Comparison of ENCODE assay signal across 8 cellular contexts in genomic region chr11:73325036-73325981, GRCh38. TPM values are rescaled to one million over a fixed set of nuclear protein-coding genes. Genes with fewer than 3 reads are reported as not detected.
DNase-seq lines count a peak whose midpoint lies in the region; ATAC-seq, FAIRE-seq and TF ChIP-seq lines count a peak whose summit lies in the region.

No MANE protein-coding gene starts in this region.

- H3K27ac ChIP-seq in OCI-LY3 (ENCODE audit: low read length), result peak overlapping the region; percentile 84

- TF ChIP-seq POLR2A in GM12891 (IDR thresholded peaks at IDR 0.05; ENCODE audit: low read depth, low read length), result peak; percentile 77; the same call in 1 of the 2 replicates

- peaks cover 14% of the 10 kb centered on the region for H3K4me1 Mint-ChIP-seq in memory B cell

- H3K9me3 Mint-ChIP-seq in memory B cell, result no peaks in the 10 kb centered on the region

- no peak for TF ChIP-seq CTCF in OCI-LY3 (IDR thresholded peaks at IDR 0.05; ENCODE audit: low read depth, low read length)

- peak overlapping the region; percentile 70 for H3K9ac ChIP-seq in OCI-LY3 (ENCODE audit: low read length)

- peak; percentile 72 for DNase-seq in GM12891 (ENCODE audit: insufficient read length, low spot score)
- no peak for DNase-seq in memory B cell (ENCODE audit: low spot score in 2 of 2)
- DNase-seq in NCI-H2029 treated with DMSO at 0.1 percent for 48 hours (lab: John Stamatoyannopoulos, UW), result no peak
- DNase-seq in MG63, result no peak
- no peak for DNase-seq in NCI-H510A treated with DMSO at 0.1 percent for 48 hours (lab: John Stamatoyannopoulos, UW)
- DNase-seq in COLO829 (ENCODE audit: low spot score), result no peak

- H3K4me2 ChIP-seq in OCI-LY3 (ENCODE audit: low read length), result peak overlapping the region; percentile 71

- H2AFZ ChIP-seq in OCI-LY3 (ENCODE audit: low read depth, low read length), result peak overlapping the region; percentile 88

- H3K36me3 ChIP-seq in OCI-LY3 (replicated peaks; ENCODE audit: low read depth, low read length) (no peaks in the 10 kb centered on the region), MG63 (peaks cover 19% of the 10 kb centered on the region)

- no peak overlapping the region for H3K4me3 Mint-ChIP-seq in memory B cell

- FAIRE-seq in GM12891 (lab: Jason Lieb, UNC), result peak; percentile 69

- no peaks in the 10 kb centered on the region for H3K27me3 ChIP-seq in OCI-LY3 (ENCODE audit: low read depth, low read length)
- no peaks in the 10 kb centered on the region for H3K27me3 ChIP-seq in MG63

- no peaks in the 10 kb centered on the region for H3K9me3 ChIP-seq in OCI-LY3 (ENCODE audit: insufficient read depth, low read length)
- no peaks in the 10 kb centered on the region for H3K9me3 ChIP-seq in MG63

- H3K79me2 ChIP-seq in OCI-LY3 (ENCODE audit: low read length), result no peaks in the 10 kb centered on the region

- no peaks in the 10 kb centered on the region for H3K36me3 Mint-ChIP-seq in memory B cell

- H4K20me1 ChIP-seq in OCI-LY3 (ENCODE audit: insufficient read depth, low read length), result no peaks in the 10 kb centered on the region

- H3K27ac Mint-ChIP-seq in memory B cell, result peak overlapping the region; percentile 67

- H3K4me1 ChIP-seq in OCI-LY3 (ENCODE audit: low read length), result peaks cover 61% of the 10 kb centered on the region

- ATAC-seq in GM21825 (IDR thresholded peaks at IDR 0.05; ENCODE audit: unreplicated experiment) (peak; percentile 66), memory B cell (ENCODE audit: low read depth) (no peak)

- H3K4me3 ChIP-seq in OCI-LY3 (ENCODE audit: low read length) (peak overlapping the region; percentile 27; the same call in 1 of the 2 replicates), MG63 (no peak overlapping the region)

- H3K27me3 Mint-ChIP-seq in memory B cell, result no peaks in the 10 kb centered on the region

TF ChIP-seq in GM12891, 5 proteins besides CTCF, POLR2A, EP300 and RAD21:
- no peak for TF ChIP-seq POLR2AphosphoS5 (IDR thresholded peaks at IDR 0.05; ENCODE audit: low read depth, low read length)
- no peak for TF ChIP-seq PAX5 (IDR thresholded peaks at IDR 0.05; ENCODE audit: insufficient read depth, low read length, severe bottlenecking)
- TF ChIP-seq POU2F2 (IDR thresholded peaks at IDR 0.05; ENCODE audit: low read depth, low read length), result peak; percentile 20; the same call in 1 of the 2 replicates
- TF ChIP-seq TAF1 (IDR thresholded peaks at IDR 0.05; ENCODE audit: low read depth, low read length), result peak; percentile 65
- TF ChIP-seq SPI1 (IDR thresholded peaks at IDR 0.05; ENCODE audit: low read depth, low read length), result no peak

RNA-seq across cellular contexts. Expression of gene ARHGEF17, which starts 17.2 kb away (rescaled TPM):
- polyA plus RNA-seq in GM12891 (2012; ENCODE audit: low read depth, missing spikeins), result 2.6 TPM
- total RNA-seq in MG63 (2014; rRNA removed; shearing (Covaris generic); ENCODE audit: low replicate concordance), result 4.7 and 10.9 TPM in 2 replicates

RNA-seq across cellular contexts. Expression of gene RELT, which starts 50.9 kb away (rescaled TPM):
- polyA plus RNA-seq in GM12891 (2012; ENCODE audit: low read depth, missing spikeins), result 12.5 TPM
- 3.2 and 5.0 TPM in 2 replicates for total RNA-seq in MG63 (2014; rRNA removed; shearing (Covaris generic); ENCODE audit: low replicate concordance)

RNA-seq across cellular contexts. Expression of gene P2RY6, which starts 53.2 kb away (rescaled TPM):
- polyA plus RNA-seq in GM12891 (2012; ENCODE audit: low read depth, missing spikeins), result 0.23 TPM
- total RNA-seq in MG63 (2014; rRNA removed; shearing (Covaris generic); ENCODE audit: low replicate concordance), result 6.7 and 23.4 TPM in 2 replicates
